In the genomic region with DNA sequence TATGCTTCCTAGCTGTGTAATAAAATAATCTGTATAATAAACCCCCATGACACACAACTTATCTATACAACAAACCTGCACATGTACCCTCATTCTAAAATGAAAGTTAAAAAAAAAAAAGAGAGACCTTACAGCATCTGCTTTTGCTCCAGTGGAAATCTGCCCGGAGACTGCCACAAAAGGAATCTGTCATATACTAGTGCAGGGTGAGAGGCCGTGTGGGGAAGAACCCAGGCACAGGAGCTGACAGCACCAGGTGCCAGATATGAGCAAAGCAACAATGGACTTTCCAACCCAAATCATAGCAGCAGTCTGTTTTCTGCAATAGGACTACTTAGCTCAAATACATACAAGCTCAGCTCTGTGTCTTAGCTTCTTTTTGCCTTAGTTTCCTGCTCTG, we compare ENCODE assay signal across 18 cellular contexts.
DNase-seq lines count a peak whose midpoint lies in the region; ATAC-seq, FAIRE-seq and TF ChIP-seq lines count a peak whose summit lies in the region.
"Had no signal": no experiment of that assay in that cellular context is flagged by ENCODE, and none has a peak within 500 bp of the region (broad histone marks: within the 10 kb centered on the region; RNA-seq: fewer than 3 reads in every experiment).

No MANE protein-coding gene starts in this region.

- H3K36me3 ChIP-seq in SJCRH30 (no peaks in the 10 kb centered on the region), keratinocyte (ENCODE audit: control insufficient read depth in 2 of 2, extremely low read depth in 1 of 2, insufficient read depth in 2 of 2, low read length in 2 of 2) (no peaks in the 10 kb centered on the region)

- DNase-seq in NCI-H69 (lab: John Stamatoyannopoulos, UW) = peak; percentile 0
- DNase-seq in SJCRH30 = peak; percentile 3 to 33
- no peak for DNase-seq in keratinocyte (ENCODE audit: low read depth, low spot score)
- no peak for DNase-seq in GOT3 (lab: John Stamatoyannopoulos, UW)
- no peak for DNase-seq in NCI-H2029 treated with DMSO at 0.1 percent for 48 hours (lab: John Stamatoyannopoulos, UW)
- DNase-seq: C1 segment of cervical spinal cord; Calu3; CD4-positive, alpha-beta memory T cell; COR-L47; DMS53; DMS79 treated with DMSO at 0.1 percent for 48 hours; GF-D8; H7 had no signal

- H3K4me1 ChIP-seq in SJCRH30 (no peaks in the 10 kb centered on the region), keratinocyte (ENCODE audit: control insufficient read depth, extremely low read depth, insufficient read depth, low read length) (peaks cover 25% of the 10 kb centered on the region)

- H3K4me3 ChIP-seq in SJCRH30 (no peak overlapping the region), keratinocyte (ENCODE audit: control insufficient read depth in 2 of 3, extremely low read depth in 1 of 3, insufficient read depth in 2 of 3, low read depth in 1 of 3, low read length in 3 of 3) (no peak overlapping the region)

- H3K9me1 ChIP-seq in keratinocyte (ENCODE audit: control insufficient read depth, extremely low read depth, insufficient read depth, low read length) = no peaks in the 10 kb centered on the region

- dilution Hi-C loops in keratinocyte (cut with MboI; ENCODE audit: extremely low pct_ligation_motif_present, low sequenced_read_pairs) = no loop called here

- H3K9me3 ChIP-seq in SJCRH30 (replicated peaks) = no peaks in the 10 kb centered on the region
- H3K9me3 ChIP-seq in keratinocyte (ENCODE audit: control insufficient read depth, low read depth, low read length) = no peaks in the 10 kb centered on the region

- no peak overlapping the region for H3K9ac ChIP-seq in keratinocyte (ENCODE audit: control insufficient read depth, extremely low read depth, insufficient read depth, low read length)

- H3K79me2 ChIP-seq in keratinocyte (ENCODE audit: control insufficient read depth, insufficient read depth, low read length) = no peaks in the 10 kb centered on the region

- FAIRE-seq in keratinocyte (lab: Jason Lieb, UNC) = no peak
- FAIRE-seq: GM12891, GM18507, H1 had no signal

- no peak for TF ChIP-seq CTCF in keratinocyte (optimal IDR thresholded peaks at IDR 0.05 in 1 of 3, IDR thresholded peaks at IDR 0.05 in 1 of 3, conservative IDR thresholded peaks at IDR 0.05 in 1 of 3; ENCODE audit: extremely low read depth in 1 of 3, insufficient read depth in 2 of 3, low read length in 3 of 3)

- no peak for ATAC-seq in GM19328 (IDR thresholded peaks at IDR 0.05; ENCODE audit: unreplicated experiment)
- ATAC-seq: HCT116 had no signal

- no peak overlapping the region for H3K4me2 ChIP-seq in keratinocyte (ENCODE audit: control insufficient read depth, extremely low read depth, insufficient read depth, low read depth, low read length)

- H2AFZ ChIP-seq in keratinocyte (ENCODE audit: control insufficient read depth, low read length) = peak overlapping the region; percentile 16

- H4K20me1 ChIP-seq in keratinocyte (ENCODE audit: control insufficient read depth, extremely low read depth, insufficient read depth, low read length) = no peaks in the 10 kb centered on the region

- H3K27me3 ChIP-seq in SJCRH30 (no peaks in the 10 kb centered on the region), keratinocyte (ENCODE audit: control insufficient read depth, extremely low read depth, insufficient read depth, low read length) (no peaks in the 10 kb centered on the region)

- H3K27ac ChIP-seq in SJCRH30 = no peak overlapping the region
- no peak overlapping the region for H3K27ac ChIP-seq in keratinocyte (ENCODE audit: control insufficient read depth, insufficient read depth, low read length)

Comparison
In these comparisons a context has a peak if more than half of its experiments do, and no peak if none do; other contexts are left out.
1. DNase-seq: peak in NCI-H69 (single experiment) and SJCRH30 (2 of 2); none in keratinocyte (single experiment), GOT3 (single experiment) and NCI-H2029 treated with DMSO at 0.1 percent for 48 hours (single experiment).